9 cellular contexts compared by ENCODE assay signal in genomic region chr6:150142657-150143501, GRCh38. TPM values are rescaled to one million over a fixed set of nuclear protein-coding genes. Genes with fewer than 3 reads are reported as not detected.
DNase-seq lines count a peak whose midpoint lies in the region; ATAC-seq and TF ChIP-seq lines count a peak whose summit lies in the region.
"Had no signal": no experiment of that assay in that cellular context is flagged by ENCODE, and none has a peak within 500 bp of the region (broad histone marks: within the 10 kb centered on the region; RNA-seq: fewer than 3 reads in every experiment).

TSS of gene PPP1R14C (plus strand) at chr6:150143044. CDS start at chr6:150143193, 149 bp downstream.

- H3K9me3 ChIP-seq in Peyer's patch (no peaks in the 10 kb centered on the region), left lung (no peaks in the 10 kb centered on the region)

- peak; percentile 10 for DNase-seq in activated naive CD4-positive, alpha-beta T cell treated with Interleukin-2 at 50 U/mL for 16 hours
- DNase-seq in activated naive CD4-positive, alpha-beta T cell (lab: John Stamatoyannopoulos, UW) = no peak
- DNase-seq in Peyer's patch (peak in 2 of 3 donors; percentile 53 to 69), cerebellum (ENCODE audit: low spot score) (peak; percentile 59), left lung (peak; percentile 73 to 88), GM10248 (ENCODE audit: extremely low spot score) (no peak)
- peak; percentile 12 to 67 for DNase-seq in stimulated activated effector memory CD8-positive, alpha-beta T cell treated with anti-CD3 and anti-CD28 coated beads, Interleukin-12 subunit alpha, Interleukin-12 subunit beta, amount 100 ng/mL, for 72 hours (ENCODE audit: low spot score in 2 of 2)

- intact Hi-C loops in left lung (cut with DNase I) = no loop called here

- TF ChIP-seq POLR2A in Peyer's patch (IDR thresholded peaks at IDR 0.05) = peak in 1 of 2 donors; percentile 21

- TF ChIP-seq CTCF in Peyer's patch (IDR thresholded peaks at IDR 0.05) (no peak), left lung (IDR thresholded peaks at IDR 0.05) (no peak), GM10248 (IDR thresholded peaks at IDR 0.05; ENCODE audit: control extremely low read depth, extremely low read depth, low read depth, missing control alignments) (no peak)

- H3K4me3 ChIP-seq in Peyer's patch = peak within 1 kb of the TSS; percentile 26 to 70 (median 55)
- peak within 1 kb of the TSS; percentile 48 to 51 for H3K4me3 ChIP-seq in left lung

- CTCF ChIA-PET in GM10248 (lab: Yijun Ruan, JAX) = interaction anchor here (1.3 kb wide), 1 partner anchor 9 kb away, joined by 4 read pairs; no protein-coding TSS in a partner anchor

- no peak within 1 kb of the TSS for H3K27ac Mint-ChIP-seq in stimulated activated effector memory CD8-positive, alpha-beta T cell treated with anti-CD3 and anti-CD28 coated beads, Interleukin-12 subunit alpha, Interleukin-12 subunit beta, amount 100 ng/mL, for 72 hours

- H3K36me3 ChIP-seq in Peyer's patch (no peaks in the 10 kb centered on the region), left lung (no peaks in the 10 kb centered on the region)

- POLR2A ChIA-PET in GM10248 (lab: Yijun Ruan, JAX) = no interaction called here

- ATAC-seq in left lung (peak; percentile 86), GM18909 (IDR thresholded peaks at IDR 0.05; ENCODE audit: poor library complexity, unreplicated experiment) (no peak)
- peak; percentile 77 for ATAC-seq in stimulated activated effector memory CD8-positive, alpha-beta T cell treated with anti-CD3 and anti-CD28 coated beads, Interleukin-12 subunit alpha, Interleukin-12 subunit beta, amount 100 ng/mL, for 72 hours

- H3K4me1 ChIP-seq in Peyer's patch (peaks cover 0 to 23% (median 6%) of the 10 kb centered on the region in 4 donors), left lung (peaks cover 14 to 38% of the 10 kb centered on the region in 2 donors)

- peak within 1 kb of the TSS; percentile 61 for H3K4me3 Mint-ChIP-seq in stimulated activated effector memory CD8-positive, alpha-beta T cell treated with anti-CD3 and anti-CD28 coated beads, Interleukin-12 subunit alpha, Interleukin-12 subunit beta, amount 100 ng/mL, for 72 hours

- no peaks in the 10 kb centered on the region for H3K36me3 Mint-ChIP-seq in stimulated activated effector memory CD8-positive, alpha-beta T cell treated with anti-CD3 and anti-CD28 coated beads, Interleukin-12 subunit alpha, Interleukin-12 subunit beta, amount 100 ng/mL, for 72 hours

- H3K9me3 Mint-ChIP-seq in stimulated activated effector memory CD8-positive, alpha-beta T cell treated with anti-CD3 and anti-CD28 coated beads, Interleukin-12 subunit alpha, Interleukin-12 subunit beta, amount 100 ng/mL, for 72 hours = peaks cover 1% of the 10 kb centered on the region

- peaks cover 0 to 26% of the 10 kb centered on the region in 2 donors for H3K27me3 ChIP-seq in Peyer's patch
- H3K27me3 ChIP-seq in left lung = peaks cover 46 to 78% of the 10 kb centered on the region in 2 donors

- H3K27ac ChIP-seq in Peyer's patch (peak within 1 kb of the TSS in 1 of 4 donors; percentile 45), left lung (peak within 1 kb of the TSS; percentile 33 to 53)

- peaks cover 26% of the 10 kb centered on the region for H3K4me1 Mint-ChIP-seq in stimulated activated effector memory CD8-positive, alpha-beta T cell treated with anti-CD3 and anti-CD28 coated beads, Interleukin-12 subunit alpha, Interleukin-12 subunit beta, amount 100 ng/mL, for 72 hours

RNA-seq across cellular contexts. Expression of gene PPP1R14C, which starts in this region (rescaled TPM):
- 10 to 100 TPM in 2 of 4 donors, 1 to 10 TPM in 2; 4.4 to 21.2 (median 10.2) TPM for total RNA-seq in Peyer's patch
- 30.2 TPM for total RNA-seq in cerebellum
- 10 to 100 TPM; 13.6 to 33.6 TPM for total RNA-seq in left lung
- total RNA-seq: dermis microvascular lymphatic vessel endothelial cell had no signal

Comparison
In these comparisons a context has a peak if more than half of its experiments do, and no peak if none do; other contexts are left out.
1. DNase-seq: peak in activated naive CD4-positive, alpha-beta T cell treated with Interleukin-2 at 50 U/mL for 16 hours (single experiment), Peyer's patch (2 of 3), cerebellum (single experiment), left lung (2 of 2) and stimulated activated effector memory CD8-positive, alpha-beta T cell treated with anti-CD3 and anti-CD28 coated beads, Interleukin-12 subunit alpha, Interleukin-12 subunit beta, amount 100 ng/mL, for 72 hours (2 of 2); none in activated naive CD4-positive, alpha-beta T cell (0 of 4) and GM10248 (single experiment).